Comparison of ENCODE assay signal across 1 cellular context in genomic region chr7:130894146-130895005, GRCh38.
TF ChIP-seq lines count a peak whose summit lies in the region.

No MANE protein-coding gene starts in this region.

TF ChIP-seq in HepG2, 621 proteins besides CTCF, POLR2A, EP300 and RAD21 (continued from another document and continues in another):
- TF ChIP-seq, protein P1, sequence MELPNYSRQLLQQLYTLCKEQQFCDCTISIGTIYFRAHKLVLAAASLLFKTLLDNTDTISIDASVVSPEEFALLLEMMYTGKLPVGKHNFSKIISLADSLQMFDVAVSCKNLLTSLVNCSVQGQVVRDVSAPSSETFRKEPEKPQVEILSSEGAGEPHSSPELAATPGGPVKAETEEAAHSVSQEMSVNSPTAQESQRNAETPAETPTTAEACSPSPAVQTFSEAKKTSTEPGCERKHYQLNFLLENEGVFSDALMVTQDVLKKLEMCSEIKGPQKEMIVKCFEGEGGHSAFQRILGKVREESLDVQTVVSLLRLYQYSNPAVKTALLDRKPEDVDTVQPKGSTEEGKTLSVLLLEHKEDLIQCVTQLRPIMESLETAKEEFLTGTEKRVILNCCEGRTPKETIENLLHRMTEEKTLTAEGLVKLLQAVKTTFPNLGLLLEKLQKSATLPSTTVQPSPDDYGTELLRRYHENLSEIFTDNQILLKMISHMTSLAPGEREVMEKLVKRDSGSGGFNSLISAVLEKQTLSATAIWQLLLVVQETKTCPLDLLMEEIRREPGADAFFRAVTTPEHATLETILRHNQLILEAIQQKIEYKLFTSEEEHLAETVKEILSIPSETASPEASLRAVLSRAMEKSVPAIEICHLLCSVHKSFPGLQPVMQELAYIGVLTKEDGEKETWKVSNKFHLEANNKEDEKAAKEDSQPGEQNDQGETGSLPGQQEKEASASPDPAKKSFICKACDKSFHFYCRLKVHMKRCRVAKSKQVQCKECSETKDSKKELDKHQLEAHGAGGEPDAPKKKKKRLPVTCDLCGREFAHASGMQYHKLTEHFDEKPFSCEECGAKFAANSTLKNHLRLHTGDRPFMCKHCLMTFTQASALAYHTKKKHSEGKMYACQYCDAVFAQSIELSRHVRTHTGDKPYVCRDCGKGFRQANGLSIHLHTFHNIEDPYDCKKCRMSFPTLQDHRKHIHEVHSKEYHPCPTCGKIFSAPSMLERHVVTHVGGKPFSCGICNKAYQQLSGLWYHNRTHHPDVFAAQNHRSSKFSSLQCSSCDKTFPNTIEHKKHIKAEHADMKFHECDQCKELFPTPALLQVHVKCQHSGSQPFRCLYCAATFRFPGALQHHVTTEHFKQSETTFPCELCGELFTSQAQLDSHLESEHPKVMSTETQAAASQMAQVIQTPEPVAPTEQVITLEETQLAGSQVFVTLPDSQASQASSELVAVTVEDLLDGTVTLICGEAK (IDR thresholded peaks at IDR 0.05), result no peak
- TF ChIP-seq, protein P1 (CRISPR knock-in tag; IDR thresholded peaks at IDR 0.05), result no peak
- TF ChIP-seq PAX8 (CRISPR knock-in tag; IDR thresholded peaks at IDR 0.05; ENCODE audit: borderline replicate concordance), result no peak
- TF ChIP-seq ZNF605 (CRISPR knock-in tag; IDR thresholded peaks at IDR 0.05), result no peak
- no peak for TF ChIP-seq ZNF333 (CRISPR knock-in tag; IDR thresholded peaks at IDR 0.05; ENCODE audit: borderline replicate concordance)
- TF ChIP-seq TBX3 (IDR thresholded peaks at IDR 0.05; ENCODE audit: borderline replicate concordance), result no peak
- no peak for TF ChIP-seq ZNF367 (CRISPR knock-in tag; IDR thresholded peaks at IDR 0.05; ENCODE audit: borderline replicate concordance)
- TF ChIP-seq EHMT2 (IDR thresholded peaks at IDR 0.05; ENCODE audit: borderline replicate concordance, low read depth, low read length), result no peak
- TF ChIP-seq PCBP2 (optimal IDR thresholded peaks at IDR 0.05; ENCODE audit: low read depth, low read length, poor library complexity, severe bottlenecking), result no peak
- TF ChIP-seq, protein P2, sequence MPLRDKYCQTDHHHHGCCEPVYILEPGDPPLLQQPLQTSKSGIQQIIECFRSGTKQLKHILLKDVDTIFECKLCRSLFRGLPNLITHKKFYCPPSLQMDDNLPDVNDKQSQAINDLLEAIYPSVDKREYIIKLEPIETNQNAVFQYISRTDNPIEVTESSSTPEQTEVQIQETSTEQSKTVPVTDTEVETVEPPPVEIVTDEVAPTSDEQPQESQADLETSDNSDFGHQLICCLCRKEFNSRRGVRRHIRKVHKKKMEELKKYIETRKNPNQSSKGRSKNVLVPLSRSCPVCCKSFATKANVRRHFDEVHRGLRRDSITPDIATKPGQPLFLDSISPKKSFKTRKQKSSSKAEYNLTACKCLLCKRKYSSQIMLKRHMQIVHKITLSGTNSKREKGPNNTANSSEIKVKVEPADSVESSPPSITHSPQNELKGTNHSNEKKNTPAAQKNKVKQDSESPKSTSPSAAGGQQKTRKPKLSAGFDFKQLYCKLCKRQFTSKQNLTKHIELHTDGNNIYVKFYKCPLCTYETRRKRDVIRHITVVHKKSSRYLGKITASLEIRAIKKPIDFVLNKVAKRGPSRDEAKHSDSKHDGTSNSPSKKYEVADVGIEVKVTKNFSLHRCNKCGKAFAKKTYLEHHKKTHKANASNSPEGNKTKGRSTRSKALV (CRISPR knock-in tag; IDR thresholded peaks at IDR 0.05), result no peak
- no peak for TF ChIP-seq ZNF7 (CRISPR knock-in tag; IDR thresholded peaks at IDR 0.05)
- TF ChIP-seq FOXJ3 (CRISPR knock-in tag; IDR thresholded peaks at IDR 0.05; ENCODE audit: borderline replicate concordance), result 0 out of 2 replicates have a peak, but pooled peaks have one; percentile 21
- TF ChIP-seq, protein P3, sequence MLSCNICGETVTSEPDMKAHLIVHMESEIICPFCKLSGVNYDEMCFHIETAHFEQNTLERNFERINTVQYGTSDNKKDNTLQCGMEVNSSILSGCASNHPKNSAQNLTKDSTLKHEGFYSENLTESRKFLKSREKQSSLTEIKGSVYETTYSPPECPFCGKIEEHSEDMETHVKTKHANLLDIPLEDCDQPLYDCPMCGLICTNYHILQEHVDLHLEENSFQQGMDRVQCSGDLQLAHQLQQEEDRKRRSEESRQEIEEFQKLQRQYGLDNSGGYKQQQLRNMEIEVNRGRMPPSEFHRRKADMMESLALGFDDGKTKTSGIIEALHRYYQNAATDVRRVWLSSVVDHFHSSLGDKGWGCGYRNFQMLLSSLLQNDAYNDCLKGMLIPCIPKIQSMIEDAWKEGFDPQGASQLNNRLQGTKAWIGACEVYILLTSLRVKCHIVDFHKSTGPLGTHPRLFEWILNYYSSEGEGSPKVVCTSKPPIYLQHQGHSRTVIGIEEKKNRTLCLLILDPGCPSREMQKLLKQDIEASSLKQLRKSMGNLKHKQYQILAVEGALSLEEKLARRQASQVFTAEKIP (CRISPR knock-in tag; IDR thresholded peaks at IDR 0.05; ENCODE audit: borderline replicate concordance), result no peak
- TF ChIP-seq ZNF326 (CRISPR knock-in tag; IDR thresholded peaks at IDR 0.05; ENCODE audit: borderline replicate concordance), result no peak
- TF ChIP-seq NFE2L1 (CRISPR knock-in tag; IDR thresholded peaks at IDR 0.05; ENCODE audit: borderline replicate concordance), result no peak
- TF ChIP-seq ADNP (CRISPR knock-in tag; IDR thresholded peaks at IDR 0.05), result no peak
- TF ChIP-seq SP2 (CRISPR knock-in tag; IDR thresholded peaks at IDR 0.05), result no peak
- no peak for TF ChIP-seq BRD4 (CRISPR knock-in tag; IDR thresholded peaks at IDR 0.05)
- TF ChIP-seq, protein P4, sequence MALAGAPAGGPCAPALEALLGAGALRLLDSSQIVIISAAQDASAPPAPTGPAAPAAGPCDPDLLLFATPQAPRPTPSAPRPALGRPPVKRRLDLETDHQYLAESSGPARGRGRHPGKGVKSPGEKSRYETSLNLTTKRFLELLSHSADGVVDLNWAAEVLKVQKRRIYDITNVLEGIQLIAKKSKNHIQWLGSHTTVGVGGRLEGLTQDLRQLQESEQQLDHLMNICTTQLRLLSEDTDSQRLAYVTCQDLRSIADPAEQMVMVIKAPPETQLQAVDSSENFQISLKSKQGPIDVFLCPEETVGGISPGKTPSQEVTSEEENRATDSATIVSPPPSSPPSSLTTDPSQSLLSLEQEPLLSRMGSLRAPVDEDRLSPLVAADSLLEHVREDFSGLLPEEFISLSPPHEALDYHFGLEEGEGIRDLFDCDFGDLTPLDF (CRISPR knock-in tag; IDR thresholded peaks at IDR 0.05), result no peak
- TF ChIP-seq PITX1 (CRISPR knock-in tag; IDR thresholded peaks at IDR 0.05), result no peak
- TF ChIP-seq TSC22D2 (CRISPR knock-in tag; IDR thresholded peaks at IDR 0.05; ENCODE audit: borderline replicate concordance), result no peak
- TF ChIP-seq NRL (CRISPR knock-in tag; IDR thresholded peaks at IDR 0.05; ENCODE audit: borderline replicate concordance), result no peak
- TF ChIP-seq ZNF468 (CRISPR knock-in tag; IDR thresholded peaks at IDR 0.05), result no peak
- TF ChIP-seq THYN1 (CRISPR knock-in tag; IDR thresholded peaks at IDR 0.05; ENCODE audit: borderline replicate concordance, low read depth), result no peak
- TF ChIP-seq ZNF549 (CRISPR knock-in tag; IDR thresholded peaks at IDR 0.05), result no peak
- TF ChIP-seq PHF5A (CRISPR knock-in tag; IDR thresholded peaks at IDR 0.05; ENCODE audit: low read depth, unreplicated experiment), result no peak
- no peak for TF ChIP-seq RBFOX2 (IDR thresholded peaks at IDR 0.05; ENCODE audit: low read depth, low read length)
- TF ChIP-seq SPEN (CRISPR knock-in tag; IDR thresholded peaks at IDR 0.05; ENCODE audit: low read depth), result no peak
- TF ChIP-seq ZNF20 (CRISPR knock-in tag; IDR thresholded peaks at IDR 0.05), result no peak
- TF ChIP-seq ZNF33A (CRISPR knock-in tag; IDR thresholded peaks at IDR 0.05; ENCODE audit: borderline replicate concordance), result no peak
- TF ChIP-seq, protein P5, sequence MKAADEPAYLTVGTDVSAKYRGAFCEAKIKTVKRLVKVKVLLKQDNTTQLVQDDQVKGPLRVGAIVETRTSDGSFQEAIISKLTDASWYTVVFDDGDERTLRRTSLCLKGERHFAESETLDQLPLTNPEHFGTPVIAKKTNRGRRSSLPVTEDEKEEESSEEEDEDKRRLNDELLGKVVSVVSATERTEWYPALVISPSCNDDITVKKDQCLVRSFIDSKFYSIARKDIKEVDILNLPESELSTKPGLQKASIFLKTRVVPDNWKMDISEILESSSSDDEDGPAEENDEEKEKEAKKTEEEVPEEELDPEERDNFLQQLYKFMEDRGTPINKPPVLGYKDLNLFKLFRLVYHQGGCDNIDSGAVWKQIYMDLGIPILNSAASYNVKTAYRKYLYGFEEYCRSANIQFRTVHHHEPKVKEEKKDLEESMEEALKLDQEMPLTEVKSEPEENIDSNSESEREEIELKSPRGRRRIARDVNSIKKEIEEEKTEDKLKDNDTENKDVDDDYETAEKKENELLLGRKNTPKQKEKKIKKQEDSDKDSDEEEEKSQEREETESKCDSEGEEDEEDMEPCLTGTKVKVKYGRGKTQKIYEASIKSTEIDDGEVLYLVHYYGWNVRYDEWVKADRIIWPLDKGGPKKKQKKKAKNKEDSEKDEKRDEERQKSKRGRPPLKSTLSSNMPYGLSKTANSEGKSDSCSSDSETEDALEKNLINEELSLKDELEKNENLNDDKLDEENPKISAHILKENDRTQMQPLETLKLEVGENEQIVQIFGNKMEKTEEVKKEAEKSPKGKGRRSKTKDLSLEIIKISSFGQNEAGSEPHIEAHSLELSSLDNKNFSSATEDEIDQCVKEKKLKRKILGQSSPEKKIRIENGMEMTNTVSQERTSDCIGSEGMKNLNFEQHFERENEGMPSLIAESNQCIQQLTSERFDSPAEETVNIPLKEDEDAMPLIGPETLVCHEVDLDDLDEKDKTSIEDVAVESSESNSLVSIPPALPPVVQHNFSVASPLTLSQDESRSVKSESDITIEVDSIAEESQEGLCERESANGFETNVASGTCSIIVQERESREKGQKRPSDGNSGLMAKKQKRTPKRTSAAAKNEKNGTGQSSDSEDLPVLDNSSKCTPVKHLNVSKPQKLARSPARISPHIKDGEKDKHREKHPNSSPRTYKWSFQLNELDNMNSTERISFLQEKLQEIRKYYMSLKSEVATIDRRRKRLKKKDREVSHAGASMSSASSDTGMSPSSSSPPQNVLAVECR (CRISPR knock-in tag; IDR thresholded peaks at IDR 0.05; ENCODE audit: borderline replicate concordance), result peak; percentile 37; the same call in 1 of the 2 replicates
- TF ChIP-seq KLF11 (CRISPR knock-in tag; IDR thresholded peaks at IDR 0.05), result no peak
- TF ChIP-seq NFKB2 (CRISPR knock-in tag; IDR thresholded peaks at IDR 0.05; ENCODE audit: borderline replicate concordance), result no peak
- no peak for TF ChIP-seq ZNF891 (CRISPR knock-in tag; IDR thresholded peaks at IDR 0.05)
- TF ChIP-seq SP1 (IDR thresholded peaks at IDR 0.05), result no peak
- no peak for TF ChIP-seq SP1 (CRISPR knock-in tag; IDR thresholded peaks at IDR 0.05)
- TF ChIP-seq ELK4 (CRISPR knock-in tag; IDR thresholded peaks at IDR 0.05; ENCODE audit: borderline replicate concordance), result no peak
- no peak for TF ChIP-seq SIN3B (IDR thresholded peaks at IDR 0.05; ENCODE audit: low read length)
- no peak for TF ChIP-seq U2AF2 (IDR thresholded peaks at IDR 0.05; ENCODE audit: low read depth, low read length)
- TF ChIP-seq RFX3 (CRISPR knock-in tag; IDR thresholded peaks at IDR 0.05), result no peak
- TF ChIP-seq ZNF644 (CRISPR knock-in tag; IDR thresholded peaks at IDR 0.05; ENCODE audit: low read depth), result no peak; the same call in 1 of the 2 replicates
